8 cellular contexts compared by ENCODE assay signal in genomic region chr14:45134051-45134958, GRCh38. TPM values are rescaled to one million over a fixed set of nuclear protein-coding genes. Genes with fewer than 3 reads are reported as not detected.
DNase-seq lines count a peak whose midpoint lies in the region; ATAC-seq, FAIRE-seq and TF ChIP-seq lines count a peak whose summit lies in the region.

Gene FKBP3 (minus strand): TSS chr14:45134481. CDS start chr14:45134456, 25 bp downstream.

- H3K4me2 ChIP-seq in H1 (ENCODE audit: insufficient read depth in 1 of 2, low read depth in 2 of 2, low read length in 2 of 2) (peak within 1 kb of the TSS; percentile 63 to 87), mesenchymal stem cell (ENCODE audit: low read length, poor library complexity, severe bottlenecking) (peak within 1 kb of the TSS; percentile 92)

- no peak within 1 kb of the TSS for H2AK5ac ChIP-seq in H1 (ENCODE audit: low read depth, low read length)
- no peak within 1 kb of the TSS for H2AK5ac ChIP-seq in mesenchymal stem cell (ENCODE audit: low read length, severe bottlenecking)

- POLR2A ChIA-PET in H1 (lab: Charles Lee; ENCODE audit: partially characterized antibody), result interaction anchor here (0.6 to 2.1 kb wide), 15 partner anchors 12 to 222 kb away, joined by 3 to 10 read pairs (median 3); partner anchors contain the start of genes KLHL28, MIS18BP1 and TOGARAM1

- no peaks in the 10 kb centered on the region for H3K9me3 ChIP-seq in H1 (ENCODE audit: insufficient read depth in 2 of 2, low read depth in 1 of 2, low read length in 1 of 2)
- no peaks in the 10 kb centered on the region for H3K9me3 ChIP-seq in mesenchymal stem cell (ENCODE audit: control insufficient read depth, low read length)

- H3K14ac ChIP-seq in H1 (ENCODE audit: insufficient read length) (no peak within 1 kb of the TSS), mesenchymal stem cell (ENCODE audit: low read length in 2 of 2) (peak within 1 kb of the TSS in 1 of 2 experiments; percentile 12)

- no peak within 1 kb of the TSS for H2BK20ac ChIP-seq in H1 (ENCODE audit: low read length)

- peak in 1 of 3 experiments; percentile 35; a peak in 1 of 4 replicates for TF ChIP-seq CTCF in H1 (IDR thresholded peaks at IDR 0.05; ENCODE audit: control extremely low read depth in 1 of 3, insufficient read depth in 1 of 3, low read depth in 1 of 3, low read length in 3 of 3)

- H4K20me1 ChIP-seq in H1 (replicated peaks in 1 of 2; ENCODE audit: control insufficient read depth in 1 of 2, insufficient read depth in 2 of 2, low read length in 2 of 2), result peaks cover 0 to 4% of the 10 kb centered on the region in 2 experiments

- H3K36me3 ChIP-seq in H1 (ENCODE audit: control insufficient read depth in 2 of 4, insufficient read depth in 4 of 4, low read length in 3 of 4) (peaks cover under 1 to 14% (median 6%) of the 10 kb centered on the region in 4 experiments; a peak in 5 of 8 replicates), mesenchymal stem cell (ENCODE audit: control insufficient read depth in 1 of 2, insufficient read depth in 2 of 2, low read depth in 1 of 2, low read length in 2 of 2) (peaks cover 0 to 12% of the 10 kb centered on the region in 2 experiments)

- H4K8ac ChIP-seq in H1 (ENCODE audit: extremely low read depth, insufficient read depth, low read length) (peak within 1 kb of the TSS; percentile 100; the same call in 1 of the 2 replicates), mesenchymal stem cell (ENCODE audit: low read length) (peak within 1 kb of the TSS; percentile 98)

- peak within 1 kb of the TSS; percentile 97 for H3K27ac ChIP-seq in H1 (ENCODE audit: low read depth, low read length)
- H3K27ac ChIP-seq in mesenchymal stem cell (ENCODE audit: low read length, poor library complexity, severe bottlenecking), result peak within 1 kb of the TSS; percentile 88

- H3K56ac ChIP-seq in H1 (replicated peaks; ENCODE audit: insufficient read length, low read depth, low read length), result peak within 1 kb of the TSS; percentile 92

- H2BK15ac ChIP-seq in H1 (ENCODE audit: low read length) (peak within 1 kb of the TSS; percentile 96; the same call in 1 of the 2 replicates), mesenchymal stem cell (ENCODE audit: low read depth, poor library complexity, severe bottlenecking) (peak within 1 kb of the TSS; percentile 86)

- peak; percentile 85 for FAIRE-seq in H1 (lab: Jason Lieb, UNC)

- H3K79me2 ChIP-seq in H1 (ENCODE audit: control insufficient read depth in 1 of 2, insufficient read depth in 2 of 2, low read length in 2 of 2), result peaks cover 4 to 76% of the 10 kb centered on the region in 2 experiments; a peak in 3 of 4 replicates

- H3K4ac ChIP-seq in H1 (replicated peaks; ENCODE audit: insufficient read length, low read depth, low read length) (peak within 1 kb of the TSS; percentile 48), mesenchymal stem cell (ENCODE audit: low read depth in 1 of 2, low read length in 2 of 2) (peak within 1 kb of the TSS; percentile 67 to 98)

- no peaks in the 10 kb centered on the region for H3K27me3 ChIP-seq in H1 (replicated peaks in 1 of 4; ENCODE audit: control insufficient read depth in 3 of 4, extremely low read depth in 1 of 4, insufficient read depth in 3 of 4, low read length in 3 of 4)
- no peaks in the 10 kb centered on the region for H3K27me3 ChIP-seq in mesenchymal stem cell (ENCODE audit: control insufficient read depth in 1 of 2, insufficient read depth in 1 of 2, low read length in 2 of 2)

- H3K9ac ChIP-seq in H1 (replicated peaks in 1 of 4; ENCODE audit: extremely low read depth in 1 of 4, low read depth in 3 of 4, low read length in 3 of 4) (peak within 1 kb of the TSS; percentile 94 to 99 (median 98)), mesenchymal stem cell (ENCODE audit: low read length) (peak within 1 kb of the TSS; percentile 98)

- H4K5ac ChIP-seq in H1 (ENCODE audit: insufficient read length, low read depth, low read length), result peak within 1 kb of the TSS; percentile 98

- DNase-seq in COLO668 (lab: John Stamatoyannopoulos, UW; ENCODE audit: unreplicated experiment) (peak; percentile 98), HT-29 (ENCODE audit: low spot score) (peak; percentile 96), NOMO-1 (lab: John Stamatoyannopoulos, UW; ENCODE audit: unreplicated experiment in 2 of 2) (peak; percentile 95 to 97), H1 (ENCODE audit: low read depth in 1 of 2, low spot score in 2 of 2) (peak; percentile 87 to 94), mesenchymal stem cell (peak; percentile 99)
- DNase-seq in activated CD8-positive, alpha-beta memory T cell treated with anti-CD3 and anti-CD28 coated beads for 4 hours (ENCODE audit: low read depth in 2 of 2), result peak; percentile 88 to 95
- peak; percentile 85 for DNase-seq in stimulated activated CD8-positive, alpha-beta memory T cell treated with anti-CD3 and anti-CD28 coated beads, Interleukin-15, amount 100 ng/mL, for 1 hour (ENCODE audit: low read depth)

- CTCF ChIA-PET in H1 (lab: Charles Lee; ENCODE audit: partially characterized antibody), result interaction anchor here (0.9 to 1.8 kb wide), 4 partner anchors 27 to 220 kb away, joined by 3 to 7 read pairs (median 3); partner anchors contain the start of gene MIS18BP1

- H2BK12ac ChIP-seq in H1 (ENCODE audit: low read depth, low read length) (peak within 1 kb of the TSS; percentile 86; the same call in 1 of the 2 replicates), mesenchymal stem cell (ENCODE audit: low read length in 2 of 2) (peak within 1 kb of the TSS in 1 of 2 experiments; percentile 2)

- H2BK5ac ChIP-seq in H1 (ENCODE audit: low read depth, low read length) (peak within 1 kb of the TSS; percentile 99), mesenchymal stem cell (ENCODE audit: low read depth, low read length, poor library complexity, severe bottlenecking) (peak within 1 kb of the TSS; percentile 57)

- H2AFZ ChIP-seq in H1 (ENCODE audit: low read length), result peak within 1 kb of the TSS; percentile 81
- H2AFZ ChIP-seq in mesenchymal stem cell (ENCODE audit: low read depth, low read length), result peak within 1 kb of the TSS; percentile 30

- H3K79me1 ChIP-seq in H1 (ENCODE audit: low read depth, low read length) (no peaks in the 10 kb centered on the region), mesenchymal stem cell (replicated peaks; ENCODE audit: low read length, poor library complexity, severe bottlenecking) (peaks cover 3% of the 10 kb centered on the region)

- TF ChIP-seq POLR2A in H1 (IDR thresholded peaks at IDR 0.05; ENCODE audit: control extremely low read depth in 1 of 2, low read depth in 2 of 2, low read length in 2 of 2), result peak; percentile 95 to 98

- TF ChIP-seq RAD21 in H1 (IDR thresholded peaks at IDR 0.05 in 1 of 2, conservative IDR thresholded peaks at IDR 0.05 in 1 of 2; ENCODE audit: low read depth in 2 of 2, low read length in 2 of 2), result peak in 1 of 2 experiments; percentile 13; a peak in 1 of 4 replicates

- H3K23me2 ChIP-seq in H1 (ENCODE audit: low read depth, low read length), result peaks cover 5% of the 10 kb centered on the region

- H4K91ac ChIP-seq in H1 (replicated peaks; ENCODE audit: insufficient read length, low read length), result peak within 1 kb of the TSS; percentile 93
- H4K91ac ChIP-seq in mesenchymal stem cell (ENCODE audit: low read length), result peak within 1 kb of the TSS; percentile 100

- H2BK120ac ChIP-seq in H1 (replicated peaks; ENCODE audit: low read depth, low read length), result no peak within 1 kb of the TSS
- H2BK120ac ChIP-seq in mesenchymal stem cell (ENCODE audit: low read depth, low read length), result peak within 1 kb of the TSS; percentile 98

- H3K4me3 ChIP-seq in H1 (ENCODE audit: extremely low read depth in 1 of 4, insufficient read depth in 2 of 4, low read depth in 3 of 4, low read length in 4 of 4) (peak within 1 kb of the TSS; percentile 84 to 94 (median 91)), mesenchymal stem cell (ENCODE audit: insufficient read depth in 1 of 2, low read depth in 1 of 2, low read length in 2 of 2) (peak within 1 kb of the TSS; percentile 66 to 99)

- H3K4me1 ChIP-seq in H1 (replicated peaks in 1 of 4; ENCODE audit: control insufficient read depth in 3 of 4, insufficient read depth in 4 of 4, low read length in 3 of 4) (peaks cover 0 to 3% (median 0%) of the 10 kb centered on the region in 4 experiments; a peak in 3 of 7 replicates), mesenchymal stem cell (ENCODE audit: control insufficient read depth, insufficient read depth, low read depth, low read length) (peaks cover 2% of the 10 kb centered on the region)

- H3K23ac ChIP-seq in H1 (ENCODE audit: insufficient read length) (no peak within 1 kb of the TSS), mesenchymal stem cell (ENCODE audit: low read length in 2 of 2) (no peak within 1 kb of the TSS)

- 1% methylated on average over 52 of the region's 53 CpGs; no CpG with 5 or more reads in 1 of the 2 experiments for WGBS in H1 (ENCODE audit: extremely low coverage in 1 of 2, insufficient coverage in 1 of 2, insufficient read length in 1 of 2, insufficient replicate concordance in 2 of 2, low coverage in 1 of 2, low lambda C conversion rate in 2 of 2, missing lambda C conversion rate in 1 of 2), 2 experiments
- WGBS in mesenchymal stem cell, result under 1% methylated on average over 53 of the region's 53 CpGs

- TF ChIP-seq EP300 in H1 (IDR thresholded peaks at IDR 0.05; ENCODE audit: borderline replicate concordance in 1 of 2, low read depth in 2 of 2, low read length in 2 of 2), result peak in 1 of 2 experiments; percentile 86; a peak in 1 of 3 replicates

- ATAC-seq in GM19468 (IDR thresholded peaks at IDR 0.05; ENCODE audit: extremely low read depth, unreplicated experiment), result peak; percentile 94

- H3K18ac ChIP-seq in H1 (ENCODE audit: extremely low read depth, low read length) (peak within 1 kb of the TSS; percentile 100), mesenchymal stem cell (ENCODE audit: low read depth in 1 of 2, low read length in 2 of 2) (peak within 1 kb of the TSS; percentile 91 to 100)

TF ChIP-seq in H1, 55 proteins besides CTCF, POLR2A, EP300 and RAD21 (continues in another document):
- TF ChIP-seq SP2 (IDR thresholded peaks at IDR 0.05; ENCODE audit: low read length) (peak; percentile 50), CBX5 (IDR thresholded peaks at IDR 0.05; ENCODE audit: low read depth, low read length) (no peak), GABPA (IDR thresholded peaks at IDR 0.05; ENCODE audit: borderline replicate concordance, insufficient read depth, low read length) (no peak; the same call in 1 of the 2 replicates), SRF (IDR thresholded peaks at IDR 0.05; ENCODE audit: low read depth, low read length) (no peak)

RNA-seq across cellular contexts. Expression of gene FKBP3, which starts in this region (rescaled TPM):
- 13.4 and 15.8 TPM in 2 replicates for total RNA-seq in HT-29 (2014; rRNA removed; shearing (Covaris generic))
- 148 and 149 TPM in 2 replicates for total RNA-seq in H1 (2021; fragmentation: NEBNext Ultra II Directional; extraction: Animal tissue kit (Norgen Biotek cat#: 25700))
- 19.2 and 36.0 TPM in 2 replicates for polyA plus RNA-seq in H1 (2011; rRNA removed)
- 103 TPM for polyA plus RNA-seq in H1 (2011; cell fraction: cytosol; rRNA removed)
- 10.5 TPM for polyA plus RNA-seq in H1 (2011; cell fraction: nucleus; rRNA removed)
- 106 to 201 TPM (median 113 TPM) in 4 replicates for polyA plus RNA-seq in H1 (2012, experiment 1 of 2)
- 43.2 TPM for polyA plus RNA-seq in H1 (2012, experiment 2 of 2)
- 179 TPM for polyA plus RNA-seq in H1 (2013, experiment 1 of 2)
- polyA plus RNA-seq in H1 (2013, experiment 2 of 2), result 178 TPM
- 6.5 and 7.2 TPM in 2 replicates for polyA minus RNA-seq in H1 (2011; rRNA and poly(A)+ RNA removed)
- polyA minus RNA-seq in H1 (2011; cell fraction: cytosol; rRNA and poly(A)+ RNA removed), result 13.6 TPM
- polyA minus RNA-seq in H1 (2011; cell fraction: nucleus; rRNA and poly(A)+ RNA removed), result 22.0 TPM
- 107 TPM for polyA plus RNA-seq in mesenchymal stem cell (2013, experiment 1 of 2)
- polyA plus RNA-seq in mesenchymal stem cell (2013, experiment 2 of 2), result 106 TPM

Comparison
In these comparisons a context has a peak if more than half of its experiments do, and no peak if none do; other contexts are left out.
1. Peak in every context shown above with its lines: DNase-seq, ATAC-seq, H3K4me3 ChIP-seq and H3K27ac ChIP-seq.